In the genomic region with DNA sequence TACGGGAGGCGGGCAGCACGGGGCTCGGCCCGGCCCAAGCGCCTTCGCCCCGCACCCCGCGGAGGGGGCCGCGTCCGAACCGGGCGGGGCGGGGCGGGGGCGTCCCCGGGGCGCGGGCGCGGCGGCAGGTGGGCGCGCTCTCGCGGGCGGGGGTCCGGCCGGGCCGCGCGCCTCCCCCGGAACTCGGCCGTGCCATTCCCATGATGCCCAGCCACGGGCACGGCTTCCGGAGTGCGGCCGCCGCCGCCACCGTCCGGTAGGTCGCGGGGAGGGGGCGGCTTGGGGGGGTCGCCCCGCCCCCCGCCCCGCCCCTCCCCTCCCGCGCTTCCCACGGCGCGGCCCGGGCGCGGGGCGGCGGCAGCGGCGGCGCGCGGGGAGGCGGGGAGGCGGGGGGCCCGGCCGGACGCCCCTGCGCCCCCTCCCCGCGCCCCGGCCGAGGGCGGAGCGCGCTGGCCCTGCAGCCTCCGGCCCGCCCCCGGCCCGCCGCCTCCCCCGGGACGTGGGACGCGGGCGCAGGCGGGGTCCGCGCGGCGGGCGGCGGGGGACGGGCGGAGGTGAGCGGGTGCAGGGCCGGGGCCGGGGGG, we compare ENCODE assay signal across 8 cellular contexts. TPM values are rescaled to one million over a fixed set of nuclear protein-coding genes. Genes with fewer than 3 reads are reported as not detected.
DNase-seq lines count a peak whose midpoint lies in the region; ATAC-seq, FAIRE-seq and TF ChIP-seq lines count a peak whose summit lies in the region.

TSS of gene PPP1R26 (plus strand) at position 314 of the 584 bp plus-strand sequence. CDS start 4,729 bp downstream, outside the sequence.

- TF ChIP-seq CTCF in BJ (IDR thresholded peaks at IDR 0.05; ENCODE audit: insufficient read depth, low read depth, low read length): no peak
- no peak for TF ChIP-seq CTCF in GM12878 (IDR thresholded peaks at IDR 0.05 in 2 of 3, conservative IDR thresholded peaks at IDR 0.05 in 1 of 3; ENCODE audit: control insufficient read depth in 2 of 3, extremely low read depth in 1 of 3, insufficient read depth in 1 of 3, low read depth in 3 of 3, low read length in 3 of 3)
- TF ChIP-seq CTCF in smooth muscle cell (IDR thresholded peaks at IDR 0.05; ENCODE audit: borderline replicate concordance, insufficient read depth, poor library complexity, severe bottlenecking): no peak

- CTCF ChIA-PET in BJ (lab: Yijun Ruan, JAX) (no interaction called here), GM12878 (lab: Yijun Ruan, JAX) (no interaction called here)

- H2AFZ ChIP-seq in GM12878 (ENCODE audit: control insufficient read depth, low read depth, low read length) (peak within 1 kb of the TSS; percentile 63), smooth muscle cell (ENCODE audit: low read depth) (peak within 1 kb of the TSS; percentile 95)

- peaks cover 5% of the 10 kb centered on the region for H3K36me3 ChIP-seq in BJ (ENCODE audit: control insufficient read depth, insufficient read depth, low read length)
- no peaks in the 10 kb centered on the region; a peak in 1 of 4 replicates for H3K36me3 ChIP-seq in GM12878 (ENCODE audit: control insufficient read depth in 2 of 2, insufficient read depth in 2 of 2, low read length in 1 of 2)
- no peaks in the 10 kb centered on the region for H3K36me3 ChIP-seq in smooth muscle cell (ENCODE audit: low read depth)

- in situ Hi-C loops in GM12878 (cut with MboI): no loop called here

- TF ChIP-seq EP300 in GM12878 (IDR thresholded peaks at IDR 0.05; ENCODE audit: borderline replicate concordance in 1 of 2, control insufficient read depth in 1 of 2, low read depth in 2 of 2, low read length in 2 of 2): no peak

- RAD21 ChIA-PET in GM12878 (lab: Charles Lee; ENCODE audit: unreplicated experiment): no interaction called here

- WGBS in GM12878 (ENCODE audit: insufficient coverage, insufficient replicate concordance, low lambda C conversion rate, missing lambda C conversion rate): no CpG with 5 or more reads among the region's 103 CpGs
- WGBS in smooth muscle cell (ENCODE audit: low lambda C conversion rate): no CpG with 5 or more reads among the region's 103 CpGs

- H3K4me3 ChIP-seq in BJ (ENCODE audit: low read depth, low read length): peak within 1 kb of the TSS; percentile 89
- H3K4me3 ChIP-seq in GM12878: peak within 1 kb of the TSS; percentile 63
- peak within 1 kb of the TSS; percentile 95 for H3K4me3 ChIP-seq in smooth muscle cell

- POLR2A ChIA-PET in BJ (lab: Charles Lee): no interaction called here
- POLR2A ChIA-PET in GM12878 (lab: Charles Lee): no interaction called here

- H3K9me3 ChIP-seq in GM12878 (replicated peaks; ENCODE audit: control insufficient read depth, insufficient read depth, low read length): no peaks in the 10 kb centered on the region
- H3K9me3 ChIP-seq in smooth muscle cell (replicated peaks; ENCODE audit: low read depth): no peaks in the 10 kb centered on the region

- SMC1A ChIA-PET in GM12878 (lab: Charles Lee; ENCODE audit: uncharacterized antibody, unreplicated experiment): no interaction called here

- BruUV-seq in GM12878 (replicated peaks; lab: Mats Ljungman, UMichigan): no TSS peak

- no peaks in the 10 kb centered on the region for H3K4me1 ChIP-seq in GM12878 (ENCODE audit: control insufficient read depth, insufficient read depth, low read length)
- H3K4me1 ChIP-seq in smooth muscle cell (ENCODE audit: low read depth): peaks cover 10% of the 10 kb centered on the region

- intact Hi-C loops in GM12878 (cut with micrococcal nuclease; ENCODE audit: unreplicated experiment): no loop called here

- no peak for TF ChIP-seq RAD21 in GM12878 (IDR thresholded peaks at IDR 0.05; ENCODE audit: insufficient read depth, low read depth, low read length)

- ATAC-seq in HG02759 (IDR thresholded peaks at IDR 0.05; ENCODE audit: unreplicated experiment) (peak; percentile 47), GM12878 (no peak; the same call in 2 of the 3 replicates), GM18511 (IDR thresholded peaks at IDR 0.05; ENCODE audit: unreplicated experiment) (no peak)

- H3K4me2 ChIP-seq in GM12878 (ENCODE audit: control insufficient read depth, insufficient read depth) (peak within 1 kb of the TSS; percentile 82), smooth muscle cell (peak within 1 kb of the TSS; percentile 98)

- H3K27me3 ChIP-seq in BJ (ENCODE audit: control insufficient read depth, insufficient read depth, low read length) (no peaks in the 10 kb centered on the region), GM12878 (replicated peaks in 1 of 2; ENCODE audit: control insufficient read depth in 2 of 2, insufficient read depth in 2 of 2, low read length in 1 of 2) (peaks cover 0 to 8% of the 10 kb centered on the region in 2 experiments; a peak in 1 of 4 replicates), smooth muscle cell (ENCODE audit: low read depth) (no peaks in the 10 kb centered on the region)

- H4K20me1 ChIP-seq in GM12878 (ENCODE audit: control insufficient read depth, insufficient read depth) (no peaks in the 10 kb centered on the region), smooth muscle cell (ENCODE audit: low read depth) (peaks cover 21% of the 10 kb centered on the region)

- DNase-seq in BJ (ENCODE audit: low read depth) (no peak), GM12878 (ENCODE audit: low read depth, low spot score) (no peak), iPS-NIHi7 (ENCODE audit: extremely low spot score) (peak; percentile 44), smooth muscle cell (lab: John Stamatoyannopoulos, UW; ENCODE audit: unreplicated experiment) (no peak), COR-L47 (lab: John Stamatoyannopoulos, UW) (no peak), OCI-M1 (lab: John Stamatoyannopoulos, UW) (no peak)

- H3K9ac ChIP-seq in GM12878 (ENCODE audit: control insufficient read depth, insufficient read depth, low read length) (no peak within 1 kb of the TSS), smooth muscle cell (ENCODE audit: low read depth) (peak within 1 kb of the TSS; percentile 48)

- FAIRE-seq in GM12878 (lab: Jason Lieb, UNC): no peak

- TF ChIP-seq POLR2A in GM12878 (IDR thresholded peaks at IDR 0.05; ENCODE audit: low read depth, low read length): no peak

- H3F3A ChIP-seq in smooth muscle cell (ENCODE audit: low read depth): no peaks in the 10 kb centered on the region

- H3K79me2 ChIP-seq in GM12878 (ENCODE audit: control insufficient read depth, insufficient read depth, low read length): no peaks in the 10 kb centered on the region
- no peaks in the 10 kb centered on the region for H3K79me2 ChIP-seq in smooth muscle cell (ENCODE audit: low read depth)

- H3K27ac ChIP-seq in GM12878 (ENCODE audit: control insufficient read depth, insufficient read depth) (no peak within 1 kb of the TSS), smooth muscle cell (ENCODE audit: low read depth) (no peak within 1 kb of the TSS)

TF ChIP-seq in GM12878, 131 proteins besides CTCF, POLR2A, EP300 and RAD21:
- TF ChIP-seq BCL3 (IDR thresholded peaks at IDR 0.05; ENCODE audit: borderline replicate concordance, insufficient read depth, low read depth, low read length, poor library complexity, severe bottlenecking) (no peak), BHLHE40 (IDR thresholded peaks at IDR 0.05; ENCODE audit: borderline replicate concordance in 1 of 2, low read depth in 2 of 2, low read length in 1 of 2) (0 out of 4 replicates have a peak, but pooled peaks of 1 of the 2 experiments have one; percentile 1)

RNA-seq across cellular contexts. Expression of gene PPP1R26, which starts in this region (rescaled TPM):
- polyA plus RNA-seq in BJ (2011; rRNA removed) (4.4 and 6.0 TPM in 2 replicates), GM12878 (2011; rRNA removed) (1.5 and 1.9 TPM in 2 replicates), GM12878 (2014; fragmentation: Illumina TruSeq; extraction: Trizol) (0.07 TPM in 1 of 2 replicates, not detected in the other), GM12878 (2014; fragmentation: Nextera tagmentation; extraction: Ambion mirVana) (under 1 TPM; 0.02 to 0.04 TPM), GM12878 (2014; rRNA removed) (0.15 and 0.18 TPM in 2 replicates), GM12878 (2016; fragmentation: Nextera tagmentation; extraction: Ambion mirVana) (under 1 TPM; 0.09 to 0.62 TPM), smooth muscle cell (6.2 and 7.7 TPM in 2 replicates)
- polyA minus RNA-seq in BJ (2011; rRNA and poly(A)+ RNA removed): 3.2 and 4.0 TPM in 2 replicates
- 4.1 and 7.5 TPM in 2 replicates for total RNA-seq in GM12878 (2013; cell fraction: nucleolus; rRNA removed)
- total RNA-seq in GM12878 (2014; rRNA removed) (0.33 and 0.45 TPM in 2 replicates), GM12878 (2014; rRNA removed; fragmentation: Illumina TruSeq; extraction: Trizol) (0.14 and 0.18 TPM in 2 replicates), GM12878 (2021) (0.35 and 0.54 TPM in 2 replicates), smooth muscle cell (7.3 and 8.1 TPM in 2 replicates)
- 6.2 TPM for polyA plus RNA-seq in GM12878 (2011; ENCODE audit: low read depth)
- polyA plus RNA-seq in GM12878 (2011; cell fraction: cytosol; rRNA removed): 2.2 and 3.1 TPM in 2 replicates
- polyA plus RNA-seq in GM12878 (2011; cell fraction: nucleus; rRNA removed): 5.8 and 6.5 TPM in 2 replicates
- 0.76 and 1.4 TPM in 2 replicates for polyA plus RNA-seq in GM12878 (2012)
- 1.5 and 2.9 TPM in 2 replicates for polyA minus RNA-seq in GM12878 (2011; rRNA and poly(A)+ RNA removed)
- 1.5 and 2.1 TPM in 2 replicates for polyA minus RNA-seq in GM12878 (2011; cell fraction: cytosol; rRNA and poly(A)+ RNA removed)
- 1.1 and 2.2 TPM in 2 replicates for polyA minus RNA-seq in GM12878 (2011; cell fraction: nucleus; rRNA and poly(A)+ RNA removed)
